1 cellular context compared by ENCODE assay signal in genomic region chr6:43427406-43428111, GRCh38.
TF ChIP-seq lines count a peak whose summit lies in the region.

Gene ABCC10, plus strand, starts transcription at chr6:43427541. Its CDS starts 438 bp downstream, at chr6:43427979.

TF ChIP-seq in HepG2, 621 proteins besides CTCF, POLR2A, EP300 and RAD21 (continued from another document and continues in another):
- peak; percentile 64; the same call in 1 of the 2 replicates for TF ChIP-seq KIAA2018 (CRISPR knock-in tag; IDR thresholded peaks at IDR 0.05; ENCODE audit: borderline replicate concordance)
- no peak for TF ChIP-seq NFIC (IDR thresholded peaks at IDR 0.05; ENCODE audit: low read length)
- TF ChIP-seq ZNF264 (CRISPR knock-in tag; IDR thresholded peaks at IDR 0.05): peak; percentile 85
- TF ChIP-seq, protein P1, sequence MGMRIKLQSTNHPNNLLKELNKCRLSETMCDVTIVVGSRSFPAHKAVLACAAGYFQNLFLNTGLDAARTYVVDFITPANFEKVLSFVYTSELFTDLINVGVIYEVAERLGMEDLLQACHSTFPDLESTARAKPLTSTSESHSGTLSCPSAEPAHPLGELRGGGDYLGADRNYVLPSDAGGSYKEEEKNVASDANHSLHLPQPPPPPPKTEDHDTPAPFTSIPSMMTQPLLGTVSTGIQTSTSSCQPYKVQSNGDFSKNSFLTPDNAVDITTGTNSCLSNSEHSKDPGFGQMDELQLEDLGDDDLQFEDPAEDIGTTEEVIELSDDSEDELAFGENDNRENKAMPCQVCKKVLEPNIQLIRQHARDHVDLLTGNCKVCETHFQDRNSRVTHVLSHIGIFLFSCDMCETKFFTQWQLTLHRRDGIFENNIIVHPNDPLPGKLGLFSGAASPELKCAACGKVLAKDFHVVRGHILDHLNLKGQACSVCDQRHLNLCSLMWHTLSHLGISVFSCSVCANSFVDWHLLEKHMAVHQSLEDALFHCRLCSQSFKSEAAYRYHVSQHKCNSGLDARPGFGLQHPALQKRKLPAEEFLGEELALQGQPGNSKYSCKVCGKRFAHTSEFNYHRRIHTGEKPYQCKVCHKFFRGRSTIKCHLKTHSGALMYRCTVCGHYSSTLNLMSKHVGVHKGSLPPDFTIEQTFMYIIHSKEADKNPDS (CRISPR knock-in tag; IDR thresholded peaks at IDR 0.05): peak; percentile 83
- TF ChIP-seq ZFP36 (IDR thresholded peaks at IDR 0.05; ENCODE audit: borderline replicate concordance, low read depth, low read length, partially characterized antibody): no peak
- no peak for TF ChIP-seq KDM6A (CRISPR knock-in tag; IDR thresholded peaks at IDR 0.05; ENCODE audit: low read depth)
- TF ChIP-seq STAG1 (CRISPR knock-in tag; IDR thresholded peaks at IDR 0.05): peak; percentile 16
- no peak for TF ChIP-seq ZNF382 (CRISPR knock-in tag; IDR thresholded peaks at IDR 0.05; ENCODE audit: borderline replicate concordance)
- no peak for TF ChIP-seq ZNF775 (CRISPR knock-in tag; IDR thresholded peaks at IDR 0.05; ENCODE audit: borderline replicate concordance)
- TF ChIP-seq KDM2A (CRISPR knock-in tag; IDR thresholded peaks at IDR 0.05; ENCODE audit: borderline replicate concordance, low read depth): peak; percentile 75
- TF ChIP-seq, protein P2, sequence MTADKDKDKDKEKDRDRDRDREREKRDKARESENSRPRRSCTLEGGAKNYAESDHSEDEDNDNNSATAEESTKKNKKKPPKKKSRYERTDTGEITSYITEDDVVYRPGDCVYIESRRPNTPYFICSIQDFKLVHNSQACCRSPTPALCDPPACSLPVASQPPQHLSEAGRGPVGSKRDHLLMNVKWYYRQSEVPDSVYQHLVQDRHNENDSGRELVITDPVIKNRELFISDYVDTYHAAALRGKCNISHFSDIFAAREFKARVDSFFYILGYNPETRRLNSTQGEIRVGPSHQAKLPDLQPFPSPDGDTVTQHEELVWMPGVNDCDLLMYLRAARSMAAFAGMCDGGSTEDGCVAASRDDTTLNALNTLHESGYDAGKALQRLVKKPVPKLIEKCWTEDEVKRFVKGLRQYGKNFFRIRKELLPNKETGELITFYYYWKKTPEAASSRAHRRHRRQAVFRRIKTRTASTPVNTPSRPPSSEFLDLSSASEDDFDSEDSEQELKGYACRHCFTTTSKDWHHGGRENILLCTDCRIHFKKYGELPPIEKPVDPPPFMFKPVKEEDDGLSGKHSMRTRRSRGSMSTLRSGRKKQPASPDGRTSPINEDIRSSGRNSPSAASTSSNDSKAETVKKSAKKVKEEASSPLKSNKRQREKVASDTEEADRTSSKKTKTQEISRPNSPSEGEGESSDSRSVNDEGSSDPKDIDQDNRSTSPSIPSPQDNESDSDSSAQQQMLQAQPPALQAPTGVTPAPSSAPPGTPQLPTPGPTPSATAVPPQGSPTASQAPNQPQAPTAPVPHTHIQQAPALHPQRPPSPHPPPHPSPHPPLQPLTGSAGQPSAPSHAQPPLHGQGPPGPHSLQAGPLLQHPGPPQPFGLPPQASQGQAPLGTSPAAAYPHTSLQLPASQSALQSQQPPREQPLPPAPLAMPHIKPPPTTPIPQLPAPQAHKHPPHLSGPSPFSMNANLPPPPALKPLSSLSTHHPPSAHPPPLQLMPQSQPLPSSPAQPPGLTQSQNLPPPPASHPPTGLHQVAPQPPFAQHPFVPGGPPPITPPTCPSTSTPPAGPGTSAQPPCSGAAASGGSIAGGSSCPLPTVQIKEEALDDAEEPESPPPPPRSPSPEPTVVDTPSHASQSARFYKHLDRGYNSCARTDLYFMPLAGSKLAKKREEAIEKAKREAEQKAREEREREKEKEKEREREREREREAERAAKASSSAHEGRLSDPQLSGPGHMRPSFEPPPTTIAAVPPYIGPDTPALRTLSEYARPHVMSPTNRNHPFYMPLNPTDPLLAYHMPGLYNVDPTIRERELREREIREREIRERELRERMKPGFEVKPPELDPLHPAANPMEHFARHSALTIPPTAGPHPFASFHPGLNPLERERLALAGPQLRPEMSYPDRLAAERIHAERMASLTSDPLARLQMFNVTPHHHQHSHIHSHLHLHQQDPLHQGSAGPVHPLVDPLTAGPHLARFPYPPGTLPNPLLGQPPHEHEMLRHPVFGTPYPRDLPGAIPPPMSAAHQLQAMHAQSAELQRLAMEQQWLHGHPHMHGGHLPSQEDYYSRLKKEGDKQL (CRISPR knock-in tag; IDR thresholded peaks at IDR 0.05; ENCODE audit: low read depth): no peak
- peak; percentile 52; the same call in 1 of the 2 replicates for TF ChIP-seq ERF (CRISPR knock-in tag; IDR thresholded peaks at IDR 0.05)
- TF ChIP-seq, protein P3, sequence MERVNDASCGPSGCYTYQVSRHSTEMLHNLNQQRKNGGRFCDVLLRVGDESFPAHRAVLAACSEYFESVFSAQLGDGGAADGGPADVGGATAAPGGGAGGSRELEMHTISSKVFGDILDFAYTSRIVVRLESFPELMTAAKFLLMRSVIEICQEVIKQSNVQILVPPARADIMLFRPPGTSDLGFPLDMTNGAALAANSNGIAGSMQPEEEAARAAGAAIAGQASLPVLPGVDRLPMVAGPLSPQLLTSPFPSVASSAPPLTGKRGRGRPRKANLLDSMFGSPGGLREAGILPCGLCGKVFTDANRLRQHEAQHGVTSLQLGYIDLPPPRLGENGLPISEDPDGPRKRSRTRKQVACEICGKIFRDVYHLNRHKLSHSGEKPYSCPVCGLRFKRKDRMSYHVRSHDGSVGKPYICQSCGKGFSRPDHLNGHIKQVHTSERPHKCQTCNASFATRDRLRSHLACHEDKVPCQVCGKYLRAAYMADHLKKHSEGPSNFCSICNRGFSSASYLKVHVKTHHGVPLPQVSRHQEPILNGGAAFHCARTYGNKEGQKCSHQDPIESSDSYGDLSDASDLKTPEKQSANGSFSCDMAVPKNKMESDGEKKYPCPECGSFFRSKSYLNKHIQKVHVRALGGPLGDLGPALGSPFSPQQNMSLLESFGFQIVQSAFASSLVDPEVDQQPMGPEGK (CRISPR knock-in tag; IDR thresholded peaks at IDR 0.05): peak; percentile 71
- TF ChIP-seq, protein P4, sequence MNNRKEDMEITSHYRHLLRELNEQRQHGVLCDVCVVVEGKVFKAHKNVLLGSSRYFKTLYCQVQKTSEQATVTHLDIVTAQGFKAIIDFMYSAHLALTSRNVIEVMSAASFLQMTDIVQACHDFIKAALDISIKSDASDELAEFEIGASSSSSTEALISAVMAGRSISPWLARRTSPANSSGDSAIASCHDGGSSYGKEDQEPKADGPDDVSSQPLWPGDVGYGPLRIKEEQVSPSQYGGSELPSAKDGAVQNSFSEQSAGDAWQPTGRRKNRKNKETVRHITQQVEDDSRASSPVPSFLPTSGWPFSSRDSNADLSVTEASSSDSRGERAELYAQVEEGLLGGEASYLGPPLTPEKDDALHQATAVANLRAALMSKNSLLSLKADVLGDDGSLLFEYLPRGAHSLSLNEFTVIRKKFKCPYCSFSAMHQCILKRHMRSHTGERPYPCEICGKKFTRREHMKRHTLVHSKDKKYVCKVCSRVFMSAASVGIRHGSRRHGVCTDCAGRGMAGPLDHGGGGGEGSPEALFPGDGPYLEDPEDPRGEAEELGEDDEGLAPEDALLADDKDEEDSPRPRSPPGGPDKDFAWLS (CRISPR knock-in tag; IDR thresholded peaks at IDR 0.05; ENCODE audit: borderline replicate concordance): no peak
- no peak for TF ChIP-seq ZMAT5 (CRISPR knock-in tag; IDR thresholded peaks at IDR 0.05; ENCODE audit: borderline replicate concordance, low read depth)
- no peak for TF ChIP-seq ZNF550 (CRISPR knock-in tag; IDR thresholded peaks at IDR 0.05; ENCODE audit: borderline replicate concordance)
- no peak for TF ChIP-seq ZNF446 (CRISPR knock-in tag; IDR thresholded peaks at IDR 0.05)
- TF ChIP-seq, protein P5, sequence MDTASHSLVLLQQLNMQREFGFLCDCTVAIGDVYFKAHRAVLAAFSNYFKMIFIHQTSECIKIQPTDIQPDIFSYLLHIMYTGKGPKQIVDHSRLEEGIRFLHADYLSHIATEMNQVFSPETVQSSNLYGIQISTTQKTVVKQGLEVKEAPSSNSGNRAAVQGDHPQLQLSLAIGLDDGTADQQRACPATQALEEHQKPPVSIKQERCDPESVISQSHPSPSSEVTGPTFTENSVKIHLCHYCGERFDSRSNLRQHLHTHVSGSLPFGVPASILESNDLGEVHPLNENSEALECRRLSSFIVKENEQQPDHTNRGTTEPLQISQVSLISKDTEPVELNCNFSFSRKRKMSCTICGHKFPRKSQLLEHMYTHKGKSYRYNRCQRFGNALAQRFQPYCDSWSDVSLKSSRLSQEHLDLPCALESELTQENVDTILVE (CRISPR knock-in tag; IDR thresholded peaks at IDR 0.05): no peak
- no peak for TF ChIP-seq HNRNPK (IDR thresholded peaks at IDR 0.05; ENCODE audit: low read depth, low read length, poor library complexity, severe bottlenecking)
- TF ChIP-seq ZGPAT (CRISPR knock-in tag; IDR thresholded peaks at IDR 0.05): peak; percentile 89
- no peak for TF ChIP-seq MLLT10 (CRISPR knock-in tag; IDR thresholded peaks at IDR 0.05)
- TF ChIP-seq BRCA1 (CRISPR knock-in tag; IDR thresholded peaks at IDR 0.05): peak; percentile 97; the same call in 1 of the 2 replicates
- TF ChIP-seq IRX3 (CRISPR knock-in tag; IDR thresholded peaks at IDR 0.05; ENCODE audit: borderline replicate concordance, low read depth): no peak
- TF ChIP-seq ARNT (IDR thresholded peaks at IDR 0.05): no peak
- no peak for TF ChIP-seq ZNF672 (CRISPR knock-in tag; IDR thresholded peaks at IDR 0.05)
- TF ChIP-seq SIX4 (CRISPR knock-in tag; IDR thresholded peaks at IDR 0.05): no peak
- peak; percentile 73; the same call in 1 of the 2 replicates for TF ChIP-seq ZNF709 (CRISPR knock-in tag; IDR thresholded peaks at IDR 0.05)
